In the genomic region with DNA sequence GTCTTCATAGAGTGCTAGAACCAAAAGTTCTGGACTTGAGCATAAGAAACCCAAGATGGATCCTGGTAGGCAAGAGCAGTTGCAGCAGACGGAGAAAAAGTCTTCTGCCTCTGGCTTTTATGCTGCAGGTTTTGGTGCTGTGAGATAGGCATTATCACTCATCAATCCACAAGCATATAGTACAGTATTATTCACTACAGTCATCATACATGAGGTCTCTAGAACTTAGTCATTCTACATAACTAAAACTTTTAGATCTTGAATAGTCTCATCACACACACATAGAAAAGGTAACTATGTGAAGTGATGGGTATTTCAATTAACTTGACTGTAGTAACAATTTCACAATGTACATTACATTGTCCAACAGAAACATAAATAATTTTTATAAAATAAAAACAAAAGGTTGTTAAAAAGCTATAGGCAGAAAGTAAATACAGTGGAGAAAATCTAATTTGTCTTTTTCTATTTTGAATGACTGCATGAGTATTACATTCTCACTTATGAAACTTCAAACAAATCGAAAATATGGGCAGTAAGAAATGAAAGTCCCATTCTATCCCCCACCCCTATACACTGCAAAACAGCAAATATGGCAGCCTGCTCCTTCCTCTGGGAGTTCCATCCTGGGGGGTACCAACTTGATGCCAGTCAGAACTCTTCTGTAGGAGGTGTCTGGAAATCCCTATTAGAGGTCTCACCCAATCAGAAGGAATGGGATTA, we compare ENCODE assay signal across 17 cellular contexts.
DNase-seq lines count a peak whose midpoint lies in the region; ATAC-seq and TF ChIP-seq lines count a peak whose summit lies in the region.
"Had no signal": no experiment of that assay in that cellular context is flagged by ENCODE, and none has a peak within 500 bp of the region (broad histone marks: within the 10 kb centered on the region; RNA-seq: fewer than 3 reads in every experiment).

No MANE protein-coding gene starts in this region.

- TF ChIP-seq CTCF in osteoblast (IDR thresholded peaks at IDR 0.05; ENCODE audit: extremely low read depth, low read depth, low read length), result no peak

- H3K4me1 ChIP-seq in osteoblast (ENCODE audit: insufficient read depth, low read length), result no peaks in the 10 kb centered on the region
- H3K4me1 ChIP-seq: BLaER1 treated with 17β-estradiol and CSF1 and Interleukin-3, amounts not matched to agents 10 nM and 100 nM had no signal

- no peak overlapping the region for H2AFZ ChIP-seq in osteoblast (ENCODE audit: low read length)

- H3K36me3 ChIP-seq in osteoblast (ENCODE audit: insufficient read depth, low read length), result no peaks in the 10 kb centered on the region
- H3K36me3 ChIP-seq: BLaER1 treated with 17β-estradiol and CSF1 and Interleukin-3, amounts not matched to agents 10 nM and 100 nM had no signal

- H3K9me3 Mint-ChIP-seq in activated CD4-positive, alpha-beta T cell treated with anti-CD3 and anti-CD28 coated beads, Interleukin-2, amount 10 ng/mL, durations not matched to agents 24 days and 14 days, result peaks cover 8% of the 10 kb centered on the region
- peaks cover 0 to 4% of the 10 kb centered on the region in 2 donors for H3K9me3 Mint-ChIP-seq in activated naive CD4-positive, alpha-beta T cell treated with anti-CD3 and anti-CD28 coated beads, Interleukin-2, amount 50 U/mL, for 72 hours
- H3K9me3 Mint-ChIP-seq in activated naive CD4-positive, alpha-beta T cell treated with anti-CD3 and anti-CD28 coated beads, Interleukin-2, amount 10 ng/mL, durations not matched to agents 7 days and 5 days, result peaks cover 18% of the 10 kb centered on the region
- H3K9me3 Mint-ChIP-seq: CD8-positive, alpha-beta T cell had no signal

- no peaks in the 10 kb centered on the region for H3K4me1 Mint-ChIP-seq in activated CD4-positive, alpha-beta T cell treated with anti-CD3 and anti-CD28 coated beads, Interleukin-2, amount 10 ng/mL, durations not matched to agents 24 days and 14 days
- H3K4me1 Mint-ChIP-seq in activated naive CD4-positive, alpha-beta T cell treated with anti-CD3 and anti-CD28 coated beads, Interleukin-2, amount 10 ng/mL, durations not matched to agents 7 days and 5 days, result peaks cover 7% of the 10 kb centered on the region
- H3K4me1 Mint-ChIP-seq: B cell had no signal

- H3K9me3 ChIP-seq in osteoblast (ENCODE audit: low read depth, low read length), result no peaks in the 10 kb centered on the region

- peak; percentile 17 for DNase-seq in activated CD4-positive, alpha-beta T cell treated with anti-CD3 and anti-CD28 coated beads, Interleukin-2, amount 10 ng/mL, durations not matched to agents 24 days and 14 days
- no peak for DNase-seq in activated CD4-positive, alpha-beta T cell treated with anti-CD3 and anti-CD28 coated beads for 4 hours
- no peak for DNase-seq in activated naive CD4-positive, alpha-beta T cell treated with anti-CD3 and anti-CD28 coated beads, Interleukin-2, amount 50 U/mL, for 72 hours (ENCODE audit: low spot score in 2 of 2)
- no peak for DNase-seq in activated naive CD4-positive, alpha-beta T cell treated with anti-CD3 and anti-CD28 coated beads, Interleukin-2, amount 10 ng/mL, durations not matched to agents 7 days and 5 days
- DNase-seq in osteoblast (ENCODE audit: insufficient read length, low spot score, missing footprints) (peak; percentile 14), MV-4-11 (lab: John Stamatoyannopoulos, UW) (no peak)
- DNase-seq: 8988T; Calu3; CD8-positive, alpha-beta T cell; DMS79 treated with DMSO at 0.1 percent for 48 hours; GF-D8; GOT3; H7 had no signal

- intact Hi-C loops in activated CD4-positive, alpha-beta T cell treated with anti-CD3 and anti-CD28 coated beads, Interleukin-2, amount 10 ng/mL, durations not matched to agents 24 days and 14 days (cut with micrococcal nuclease), result no loop called here

- H3K27ac Mint-ChIP-seq in activated CD4-positive, alpha-beta T cell treated with anti-CD3 and anti-CD28 coated beads, Interleukin-2, amount 10 ng/mL, durations not matched to agents 24 days and 14 days, result no peak overlapping the region
- no peak overlapping the region for H3K27ac Mint-ChIP-seq in activated naive CD4-positive, alpha-beta T cell treated with anti-CD3 and anti-CD28 coated beads, Interleukin-2, amount 50 U/mL, for 72 hours
- H3K27ac Mint-ChIP-seq in activated naive CD4-positive, alpha-beta T cell treated with anti-CD3 and anti-CD28 coated beads, Interleukin-2, amount 10 ng/mL, durations not matched to agents 7 days and 5 days, result no peak overlapping the region
- H3K27ac Mint-ChIP-seq: B cell; CD8-positive, alpha-beta T cell had no signal

- peak; percentile 45 to 99 for ATAC-seq in activated naive CD4-positive, alpha-beta T cell treated with anti-CD3 and anti-CD28 coated beads, Interleukin-2, amount 50 U/mL, for 72 hours
- ATAC-seq in HG02623 (IDR thresholded peaks at IDR 0.05; ENCODE audit: unreplicated experiment), result no peak
- ATAC-seq: CD8-positive, alpha-beta T cell; HCT116 had no signal

- no peak overlapping the region for H3K4me3 Mint-ChIP-seq in activated CD4-positive, alpha-beta T cell treated with anti-CD3 and anti-CD28 coated beads, Interleukin-2, amount 10 ng/mL, durations not matched to agents 24 days and 14 days
- no peak overlapping the region for H3K4me3 Mint-ChIP-seq in activated naive CD4-positive, alpha-beta T cell treated with anti-CD3 and anti-CD28 coated beads, Interleukin-2, amount 10 ng/mL, durations not matched to agents 7 days and 5 days
- H3K4me3 Mint-ChIP-seq: B cell; CD8-positive, alpha-beta T cell had no signal

- no peak overlapping the region for H3K27ac ChIP-seq in osteoblast (ENCODE audit: low read depth, low read length)
- H3K27ac ChIP-seq: BLaER1 treated with 17β-estradiol and CSF1 and Interleukin-3, amounts not matched to agents 10 nM and 100 nM had no signal

- H3K4me2 ChIP-seq in osteoblast (ENCODE audit: insufficient read depth, low read length), result no peak overlapping the region
- H3K4me2 ChIP-seq: BLaER1 treated with 17β-estradiol and CSF1 and Interleukin-3, amounts not matched to agents 10 nM and 100 nM had no signal

- H3K27me3 Mint-ChIP-seq in activated CD4-positive, alpha-beta T cell treated with anti-CD3 and anti-CD28 coated beads, Interleukin-2, amount 10 ng/mL, durations not matched to agents 24 days and 14 days, result no peaks in the 10 kb centered on the region
- no peaks in the 10 kb centered on the region for H3K27me3 Mint-ChIP-seq in activated naive CD4-positive, alpha-beta T cell treated with anti-CD3 and anti-CD28 coated beads, Interleukin-2, amount 10 ng/mL, durations not matched to agents 7 days and 5 days
- H3K27me3 Mint-ChIP-seq: B cell had no signal

- no peaks in the 10 kb centered on the region for H4K20me1 ChIP-seq in osteoblast (ENCODE audit: insufficient read depth, low read length)
- H4K20me1 ChIP-seq: BLaER1 treated with 17β-estradiol and CSF1 and Interleukin-3, amounts not matched to agents 10 nM and 100 nM had no signal

- H3K79me2 ChIP-seq in osteoblast (ENCODE audit: insufficient read depth, low read length), result no peaks in the 10 kb centered on the region

- no peak overlapping the region for H3K4me3 ChIP-seq in osteoblast (ENCODE audit: insufficient read depth, low read length)
- H3K4me3 ChIP-seq: BLaER1 treated with 17β-estradiol and CSF1 and Interleukin-3, amounts not matched to agents 10 nM and 100 nM had no signal

- no peaks in the 10 kb centered on the region for H3K27me3 ChIP-seq in osteoblast (ENCODE audit: insufficient read depth, low read length)
- H3K27me3 ChIP-seq: BLaER1 treated with 17β-estradiol and CSF1 and Interleukin-3, amounts not matched to agents 10 nM and 100 nM had no signal

- peaks cover 6% of the 10 kb centered on the region for H3K36me3 Mint-ChIP-seq in activated CD4-positive, alpha-beta T cell treated with anti-CD3 and anti-CD28 coated beads, Interleukin-2, amount 10 ng/mL, durations not matched to agents 24 days and 14 days (ENCODE audit: low read depth)
- H3K36me3 Mint-ChIP-seq in activated naive CD4-positive, alpha-beta T cell treated with anti-CD3 and anti-CD28 coated beads, Interleukin-2, amount 50 U/mL, for 72 hours, result peaks cover 0 to 35% of the 10 kb centered on the region in 2 donors
- H3K36me3 Mint-ChIP-seq in activated naive CD4-positive, alpha-beta T cell treated with anti-CD3 and anti-CD28 coated beads, Interleukin-2, amount 10 ng/mL, durations not matched to agents 7 days and 5 days, result peaks cover 17% of the 10 kb centered on the region
- H3K36me3 Mint-ChIP-seq: CD8-positive, alpha-beta T cell had no signal

- CTCF ChIA-PET in activated naive CD4-positive, alpha-beta T cell treated with anti-CD3 and anti-CD28 coated beads, Interleukin-2, amount 10 ng/mL, durations not matched to agents 7 days and 5 days (lab: Charles Lee), result interaction anchor here (0.8 kb wide), 1 partner anchor 228 kb away, joined by 4 read pairs; no protein-coding TSS in a partner anchor

Comparison
In these comparisons a context has a peak if more than half of its experiments do, and no peak if none do; other contexts are left out.
1. DNase-seq: peak in activated CD4-positive, alpha-beta T cell treated with anti-CD3 and anti-CD28 coated beads, Interleukin-2, amount 10 ng/mL, durations not matched to agents 24 days and 14 days (single experiment) and osteoblast (single experiment); none in activated CD4-positive, alpha-beta T cell treated with anti-CD3 and anti-CD28 coated beads for 4 hours (0 of 2), activated naive CD4-positive, alpha-beta T cell treated with anti-CD3 and anti-CD28 coated beads, Interleukin-2, amount 50 U/mL, for 72 hours (0 of 2), activated naive CD4-positive, alpha-beta T cell treated with anti-CD3 and anti-CD28 coated beads, Interleukin-2, amount 10 ng/mL, durations not matched to agents 7 days and 5 days (single experiment) and MV-4-11 (single experiment).